In genomic region chr5:83476470-83476817, GRCh38 we compare ENCODE assay signal across 24 cellular contexts. TPM values are rescaled to one million over a fixed set of nuclear protein-coding genes. Genes with fewer than 3 reads are reported as not detected.
A peak's percentile ranks its signal among the peaks of the same experiment; 100 is the strongest.
DNase-seq lines count a peak whose midpoint lies in the region; FAIRE-seq and TF ChIP-seq lines count a peak whose summit lies in the region.
"Had no signal": no experiment of that assay in that cellular context is flagged by ENCODE, and none has a peak within 500 bp of the region (broad histone marks: within the 10 kb centered on the region; RNA-seq: fewer than 3 reads in every experiment).

No MANE protein-coding gene starts in this region.

- FAIRE-seq in H1 (lab: Jason Lieb, UNC): peak; percentile 7
- FAIRE-seq: GM18507, K562, small intestine had no signal

- peaks cover 7 to 70% of the 10 kb centered on the region in 2 experiments for H3K79me2 ChIP-seq in H1 (ENCODE audit: control insufficient read depth in 1 of 2, insufficient read depth in 2 of 2, low read length in 2 of 2)

- H3K27me3 ChIP-seq in breast epithelium (peaks cover 0 to 24% of the 10 kb centered on the region in 2 donors), H1 (replicated peaks in 1 of 4; ENCODE audit: control insufficient read depth in 3 of 4, extremely low read depth in 1 of 4, insufficient read depth in 3 of 4, low read length in 3 of 4) (no peaks in the 10 kb centered on the region)

- no peak overlapping the region for H4K8ac ChIP-seq in H1 (ENCODE audit: extremely low read depth, insufficient read depth, low read length)

- no peak for TF ChIP-seq RAD21 in H1 (IDR thresholded peaks at IDR 0.05 in 1 of 2, conservative IDR thresholded peaks at IDR 0.05 in 1 of 2; ENCODE audit: low read depth in 2 of 2, low read length in 2 of 2)

- no peaks in the 10 kb centered on the region for H3K9me3 ChIP-seq in breast epithelium
- no peaks in the 10 kb centered on the region for H3K9me3 ChIP-seq in H1 (ENCODE audit: insufficient read depth in 2 of 2, low read depth in 1 of 2, low read length in 1 of 2)
- H3K9me3 ChIP-seq: gastrocnemius medialis, pancreas, upper lobe of left lung had no signal

- no peak for TF ChIP-seq CTCF in MCF 10A (IDR thresholded peaks at IDR 0.05; ENCODE audit: unreplicated experiment)
- TF ChIP-seq CTCF in breast epithelium (IDR thresholded peaks at IDR 0.05): no peak
- no peak for TF ChIP-seq CTCF in H1 (IDR thresholded peaks at IDR 0.05; ENCODE audit: control extremely low read depth in 1 of 3, insufficient read depth in 1 of 3, low read depth in 1 of 3, low read length in 3 of 3)
- no peak for TF ChIP-seq CTCF in mesothelial cell of epicardium (IDR thresholded peaks at IDR 0.05; ENCODE audit: unreplicated experiment)
- no peak for TF ChIP-seq CTCF in type B pancreatic cell (conservative IDR thresholded peaks at IDR 0.05)

- POLR2A ChIA-PET in MCF 10A (lab: Yijun Ruan, JAX): interaction anchor here (1.5 to 2.0 kb wide), 2 partner anchors 399 to 1198 kb away, joined by 4 read pairs; partner anchors contain the start of genes RPS23, TMEM167A and XRCC4
- POLR2A ChIA-PET in H1 (lab: Charles Lee; ENCODE audit: partially characterized antibody): no interaction called here

- H3K4ac ChIP-seq in H1 (replicated peaks; ENCODE audit: insufficient read length, low read depth, low read length): no peak overlapping the region

- H3K9me3 Mint-ChIP-seq in MCF 10A (ENCODE audit: unreplicated experiment): no peaks in the 10 kb centered on the region
- H3K9me3 Mint-ChIP-seq in mesothelial cell of epicardium: no peaks in the 10 kb centered on the region
- H3K9me3 Mint-ChIP-seq in type B pancreatic cell: no peaks in the 10 kb centered on the region
- H3K9me3 Mint-ChIP-seq: activated naive CD4-positive, alpha-beta T cell treated with anti-CD3 and anti-CD28 coated beads, Interleukin-2, amount 50 U/mL, for 24 hours; stimulated activated naive B cell treated with anti-CD40 and anti-IgM and Interleukin-4, amounts not matched to agents 10 μg/mL and 1 μg/mL and 100 μg/mL, for 72 hours had no signal

- H2AK5ac ChIP-seq in H1 (ENCODE audit: low read depth, low read length): no peak overlapping the region

- H4K91ac ChIP-seq in H1 (replicated peaks; ENCODE audit: insufficient read length, low read length): peak overlapping the region; percentile 87

- H3K23me2 ChIP-seq in H1 (ENCODE audit: low read depth, low read length): peaks cover 15% of the 10 kb centered on the region; the same call in 1 of the 2 replicates

- CTCF ChIA-PET in MCF 10A (lab: Yijun Ruan, JAX) (interaction anchor here (1.9 kb wide), 1 partner anchor 46 kb away, joined by 6 read pairs; no protein-coding TSS in a partner anchor), H1 (lab: Charles Lee; ENCODE audit: partially characterized antibody) (interaction anchor here (0.6 to 1.6 kb wide), 2 partner anchors 86 to 1289 kb away, joined by 3 to 4 read pairs; no protein-coding TSS in a partner anchor)

- peak overlapping the region; percentile 42 for H3K56ac ChIP-seq in H1 (replicated peaks; ENCODE audit: insufficient read length, low read depth, low read length)

- no peak overlapping the region for H3K23ac ChIP-seq in H1 (ENCODE audit: insufficient read length)

- BruUV-seq in MCF 10A (replicated peaks; lab: Mats Ljungman, UMichigan): no TSS peak

- H2AFZ ChIP-seq in H1 (ENCODE audit: low read length): no peak overlapping the region

- 0% methylated on average over 1 of the region's 1 CpG; no CpG with 5 or more reads in 1 of the 2 experiments for WGBS in H1 (ENCODE audit: extremely low coverage in 1 of 2, insufficient coverage in 1 of 2, insufficient read length in 1 of 2, insufficient replicate concordance in 2 of 2, low coverage in 1 of 2, low lambda C conversion rate in 2 of 2, missing lambda C conversion rate in 1 of 2), 2 experiments

- H3K4me1 Mint-ChIP-seq in MCF 10A (ENCODE audit: insufficient read depth, unreplicated experiment): peaks cover 19% of the 10 kb centered on the region
- H3K4me1 Mint-ChIP-seq in mesothelial cell of epicardium: peaks cover 38% of the 10 kb centered on the region
- peaks cover 20% of the 10 kb centered on the region for H3K4me1 Mint-ChIP-seq in type B pancreatic cell (ENCODE audit: unreplicated experiment)

- no peaks in the 10 kb centered on the region for H3K79me1 ChIP-seq in H1 (ENCODE audit: low read depth, low read length)

- peak overlapping the region in 2 of 4 experiments; percentile 9 to 14; a peak in 1 of 7 replicates for H3K9ac ChIP-seq in H1 (replicated peaks in 1 of 4; ENCODE audit: extremely low read depth in 1 of 4, low read depth in 3 of 4, low read length in 3 of 4)

- peak overlapping the region; percentile 3; the same call in 1 of the 2 replicates for H2BK5ac ChIP-seq in H1 (ENCODE audit: low read depth, low read length)

- peak overlapping the region; percentile 66 to 87 for H3K4me2 ChIP-seq in H1 (ENCODE audit: insufficient read depth in 1 of 2, low read depth in 2 of 2, low read length in 2 of 2)

- H4K20me1 ChIP-seq in H1 (replicated peaks in 1 of 2; ENCODE audit: control insufficient read depth in 1 of 2, insufficient read depth in 2 of 2, low read length in 2 of 2): no peaks in the 10 kb centered on the region

- H3K27ac ChIP-seq in breast epithelium (peak overlapping the region in 1 of 2 donors; percentile 77), H1 (ENCODE audit: low read depth, low read length) (peak overlapping the region; percentile 16; the same call in 1 of the 2 replicates)
- H3K27ac ChIP-seq: gastrocnemius medialis, pancreas, SK-N-MC had no signal

- H3K4me1 ChIP-seq in breast epithelium (peaks cover 3 to 8% of the 10 kb centered on the region in 2 donors), H1 (replicated peaks in 1 of 4; ENCODE audit: control insufficient read depth in 3 of 4, insufficient read depth in 4 of 4, low read length in 3 of 4) (peaks cover 0 to 10% (median under 1%) of the 10 kb centered on the region in 4 experiments; a peak in 3 of 7 replicates)

- TF ChIP-seq POLR2A in breast epithelium (IDR thresholded peaks at IDR 0.05): no peak
- no peak for TF ChIP-seq POLR2A in H1 (IDR thresholded peaks at IDR 0.05; ENCODE audit: control extremely low read depth in 1 of 2, low read depth in 2 of 2, low read length in 2 of 2)

- no peak overlapping the region for H3K18ac ChIP-seq in H1 (ENCODE audit: extremely low read depth, low read length)

- no peak for TF ChIP-seq EP300 in H1 (IDR thresholded peaks at IDR 0.05; ENCODE audit: borderline replicate concordance in 1 of 2, low read depth in 2 of 2, low read length in 2 of 2)

- no peak overlapping the region for H2BK20ac ChIP-seq in H1 (ENCODE audit: low read length)

- intact Hi-C loops in MCF 10A (cut with micrococcal nuclease): no loop called here
- intact Hi-C loops in breast epithelium (cut with DNase I; ENCODE audit: low total_unique reads): loop anchor here (10.0 kb wide), 1 partner anchor 1642 kb away; no protein-coding TSS in a partner anchor

- peak overlapping the region; percentile 49 for H4K5ac ChIP-seq in H1 (ENCODE audit: insufficient read length, low read depth, low read length)

- no peaks in the 10 kb centered on the region for H3K36me3 ChIP-seq in breast epithelium
- peaks cover 0 to 12% (median 3%) of the 10 kb centered on the region in 4 experiments; a peak in 2 of 8 replicates for H3K36me3 ChIP-seq in H1 (ENCODE audit: control insufficient read depth in 2 of 4, insufficient read depth in 4 of 4, low read length in 3 of 4)
- H3K36me3 ChIP-seq: gastrocnemius medialis, pancreas, upper lobe of left lung had no signal

- peak overlapping the region; percentile 32 for H3K27ac Mint-ChIP-seq in MCF 10A (ENCODE audit: low read depth, unreplicated experiment)
- peak overlapping the region; percentile 51 for H3K27ac Mint-ChIP-seq in mesothelial cell of epicardium
- peak overlapping the region; percentile 5 for H3K27ac Mint-ChIP-seq in type B pancreatic cell
- H3K27ac Mint-ChIP-seq: activated naive CD4-positive, alpha-beta T cell treated with anti-CD3 and anti-CD28 coated beads, Interleukin-2, amount 50 U/mL, for 24 hours; immature natural killer cell; stimulated activated naive B cell treated with anti-CD40 and anti-IgM and Interleukin-4, amounts not matched to agents 10 μg/mL and 1 μg/mL and 100 μg/mL, for 72 hours had no signal

- H3K27me3 Mint-ChIP-seq in MCF 10A (ENCODE audit: insufficient read depth, unreplicated experiment) (no peaks in the 10 kb centered on the region), mesothelial cell of epicardium (ENCODE audit: low read depth) (peaks cover 2% of the 10 kb centered on the region), type B pancreatic cell (peaks cover 22% of the 10 kb centered on the region)

- DNase-seq in MCF 10A (ENCODE audit: unreplicated experiment): no peak
- DNase-seq in breast epithelium (ENCODE audit: low spot score in 2 of 2): no peak
- DNase-seq in H1 (ENCODE audit: low read depth in 1 of 2, low spot score in 2 of 2): no peak
- no peak for DNase-seq in mesothelial cell of epicardium (ENCODE audit: low spot score in 2 of 2, unreplicated experiment in 2 of 2)
- no peak for DNase-seq in type B pancreatic cell (ENCODE audit: extremely low spot score, unreplicated experiment)
- DNase-seq in anterior cingulate cortex (lab: John Stamatoyannopoulos, UW): no peak
- DNase-seq in NCI-H345 (lab: John Stamatoyannopoulos, UW): no peak
- no peak for DNase-seq in HT-29 (ENCODE audit: low spot score)
- DNase-seq: 8988T; activated CD4-positive, alpha-beta T cell treated with anti-CD3 and anti-CD28 coated beads, Interleukin-2, amount 50 U/mL, for 1 hour; activated T-cell treated with anti-CD3 and anti-CD28 coated beads for 4 hours; DMS79; gastrocnemius medialis; immature natural killer cell; NCI-H2029 treated with DMSO at 0.1 percent for 48 hours; NCI-H526; pancreas; small intestine; stimulated activated naive B cell treated with anti-CD40 and anti-IgM and Interleukin-4, amounts not matched to agents 10 μg/mL and 1 μg/mL and 100 μg/mL, for 72 hours; upper lobe of left lung had no signal

- peak overlapping the region; percentile 44 for H2BK120ac ChIP-seq in H1 (replicated peaks; ENCODE audit: low read depth, low read length)

- no peak overlapping the region for H3K4me3 Mint-ChIP-seq in MCF 10A (ENCODE audit: unreplicated experiment)
- peak overlapping the region; percentile 97 for H3K4me3 Mint-ChIP-seq in mesothelial cell of epicardium
- peak overlapping the region; percentile 99 for H3K4me3 Mint-ChIP-seq in type B pancreatic cell
- H3K4me3 Mint-ChIP-seq: activated naive CD4-positive, alpha-beta T cell treated with anti-CD3 and anti-CD28 coated beads, Interleukin-2, amount 50 U/mL, for 24 hours; immature natural killer cell; stimulated activated naive B cell treated with anti-CD40 and anti-IgM and Interleukin-4, amounts not matched to agents 10 μg/mL and 1 μg/mL and 100 μg/mL, for 72 hours had no signal

- no peaks in the 10 kb centered on the region for H3K36me3 Mint-ChIP-seq in MCF 10A (ENCODE audit: insufficient read depth, unreplicated experiment)
- H3K36me3 Mint-ChIP-seq in mesothelial cell of epicardium: peaks cover 8% of the 10 kb centered on the region
- H3K36me3 Mint-ChIP-seq in type B pancreatic cell: peaks cover 13% of the 10 kb centered on the region
- H3K36me3 Mint-ChIP-seq: activated naive CD4-positive, alpha-beta T cell treated with anti-CD3 and anti-CD28 coated beads, Interleukin-2, amount 50 U/mL, for 24 hours; immature natural killer cell had no signal

- H2BK15ac ChIP-seq in H1 (ENCODE audit: low read length): no peak overlapping the region

- no peak overlapping the region for H3K4me3 ChIP-seq in breast epithelium
- peak overlapping the region in 3 of 4 experiments; percentile 12 to 89 (median 21); a peak in 5 of 8 replicates for H3K4me3 ChIP-seq in H1 (ENCODE audit: extremely low read depth in 1 of 4, insufficient read depth in 2 of 4, low read depth in 3 of 4, low read length in 4 of 4)
- H3K4me3 ChIP-seq: K562, pancreas, SK-N-MC had no signal

- no peak overlapping the region for H3K14ac ChIP-seq in H1 (ENCODE audit: insufficient read length)

- no peak overlapping the region; the same call in 1 of the 2 replicates for H2BK12ac ChIP-seq in H1 (ENCODE audit: low read depth, low read length)

RNA-seq across cellular contexts. Expression of gene VCAN, which starts 4.9 kb away (rescaled TPM):
- 44.1 and 50.6 TPM in 2 replicates for total RNA-seq in MCF 10A (2022)
- total RNA-seq in breast epithelium: 100 to 1,000 TPM in 2 of 3 donors, 10 to 100 TPM in 1; 31.6 to 245 (median 138) TPM
- total RNA-seq in H1 (2021; fragmentation: NEBNext Ultra II Directional; extraction: Animal tissue kit (Norgen Biotek cat#: 25700)): 393 and 404 TPM in 2 replicates
- 146 and 228 TPM in 2 replicates for polyA plus RNA-seq in H1 (2011; rRNA removed)
- 146 TPM for polyA plus RNA-seq in H1 (2011; cell fraction: cytosol; rRNA removed)
- 472 TPM for polyA plus RNA-seq in H1 (2011; cell fraction: nucleus; rRNA removed)
- 155 to 221 TPM (median 206 TPM) in 4 replicates for polyA plus RNA-seq in H1 (2012, experiment 1 of 2)
- 7.2 TPM for polyA plus RNA-seq in H1 (2012, experiment 2 of 2)
- 331 TPM for polyA plus RNA-seq in H1 (2013, experiment 1 of 2)
- polyA plus RNA-seq in H1 (2013, experiment 2 of 2): 245 TPM
- polyA minus RNA-seq in H1 (2011; rRNA and poly(A)+ RNA removed): 613 and 784 TPM in 2 replicates
- 193 TPM for polyA minus RNA-seq in H1 (2011; cell fraction: cytosol; rRNA and poly(A)+ RNA removed)
- 564 TPM for polyA minus RNA-seq in H1 (2011; cell fraction: nucleus; rRNA and poly(A)+ RNA removed)
- 633 to 678 TPM (median 634 TPM) in 3 replicates for total RNA-seq in mesothelial cell of epicardium
- total RNA-seq in type B pancreatic cell (ENCODE audit: low replicate concordance): 106 and 341 TPM in 2 replicates
- total RNA-seq in HT-29 (2014; rRNA removed; shearing (Covaris generic)): not detected in 2 replicates

Comparison
In these comparisons a context has a peak if more than half of its experiments do, and no peak if none do; other contexts are left out.
1. H3K4me3 ChIP-seq: peak in H1 (3 of 4); none in breast epithelium (0 of 3).
2. RNA of gene VCAN, which starts 4.9 kb away (total RNA-seq): 633 to 678 TPM in mesothelial cell of epicardium, 393 to 404 TPM in H1, 106 to 341 TPM in type B pancreatic cell, 31.6 to 245 TPM in breast epithelium and 44.1 to 50.6 TPM in MCF 10A; not detected in HT-29; every median in the first group is over 10 times any median in the second.
3. Peak in every context shown above with its lines, with median percentiles within 50 percentile points of each other: H3K27ac Mint-ChIP-seq.